In genomic region chr16:2531696-2532493, GRCh38 we compare ENCODE assay signal across 8 cellular contexts. TPM values are rescaled to one million over a fixed set of nuclear protein-coding genes. Genes with fewer than 3 reads are reported as not detected.
DNase-seq lines count a peak whose midpoint lies in the region; ATAC-seq, FAIRE-seq and TF ChIP-seq lines count a peak whose summit lies in the region.

No MANE protein-coding gene starts in this region.

- H2AK5ac ChIP-seq in H1 (ENCODE audit: low read depth, low read length): no peak overlapping the region

- no peak overlapping the region for H2BK120ac ChIP-seq in H1 (replicated peaks; ENCODE audit: low read depth, low read length)

- CTCF ChIA-PET in activated CD8-positive, alpha-beta memory T cell treated with anti-CD3 and anti-CD28 coated beads, Interleukin-2, amount 10 ng/mL, durations not matched to agents 7 days and 5 days (lab: Charles Lee): interaction anchor here (1.2 to 1.6 kb wide), 2 partner anchors 11 kb away, joined by 3 to 7 read pairs; no protein-coding TSS in a partner anchor
- CTCF ChIA-PET in H1 (lab: Charles Lee; ENCODE audit: partially characterized antibody): interaction anchor here (1.1 to 1.7 kb wide), 2 partner anchors 8 to 11 kb away, joined by 3 read pairs; partner anchors contain the start of gene AMDHD2

- H3K23me2 ChIP-seq in H1 (ENCODE audit: low read depth, low read length): peaks cover 14% of the 10 kb centered on the region

- ATAC-seq in GM21360 (IDR thresholded peaks at IDR 0.05; ENCODE audit: unreplicated experiment): peak; percentile 74
- ATAC-seq in activated CD8-positive, alpha-beta memory T cell treated with anti-CD3 and anti-CD28 coated beads, Interleukin-2, amount 10 ng/mL, durations not matched to agents 7 days and 5 days: peak; percentile 94

- POLR2A ChIA-PET in H1 (lab: Charles Lee; ENCODE audit: partially characterized antibody): interaction anchor here (0.7 to 5.6 kb wide), 16 partner anchors 11 to 391 kb away, joined by 3 to 108 read pairs (median 4); partner anchors contain the start of genes AMDHD2, ATP6V0C, ECI1 and KCTD5

- no peaks in the 10 kb centered on the region for H3K9me3 ChIP-seq in H1 (ENCODE audit: insufficient read depth in 2 of 2, low read depth in 1 of 2, low read length in 1 of 2)
- no peaks in the 10 kb centered on the region for H3K9me3 ChIP-seq in mesodermal cell (ENCODE audit: control insufficient read depth, low read length)

- H3K4ac ChIP-seq in H1 (replicated peaks; ENCODE audit: insufficient read length, low read depth, low read length): no peak overlapping the region

- peak overlapping the region; percentile 91 for H3K18ac ChIP-seq in H1 (ENCODE audit: extremely low read depth, low read length)

- peak in 1 of 2 experiments; percentile 21; a peak in 1 of 3 replicates for TF ChIP-seq EP300 in H1 (IDR thresholded peaks at IDR 0.05; ENCODE audit: borderline replicate concordance in 1 of 2, low read depth in 2 of 2, low read length in 2 of 2)

- H2AFZ ChIP-seq in H1 (ENCODE audit: low read length): no peak overlapping the region

- no peak overlapping the region for H3K14ac ChIP-seq in H1 (ENCODE audit: insufficient read length)

- peak overlapping the region in 3 of 4 experiments; percentile 52 to 62 (median 57); a peak in 6 of 7 replicates for H3K9ac ChIP-seq in H1 (replicated peaks in 1 of 4; ENCODE audit: extremely low read depth in 1 of 4, low read depth in 3 of 4, low read length in 3 of 4)

- H4K91ac ChIP-seq in H1 (replicated peaks; ENCODE audit: insufficient read length, low read length): peak overlapping the region; percentile 84

- peak; percentile 88 to 89 for TF ChIP-seq POLR2A in H1 (IDR thresholded peaks at IDR 0.05; ENCODE audit: control extremely low read depth in 1 of 2, low read depth in 2 of 2, low read length in 2 of 2)

- H3K23ac ChIP-seq in H1 (ENCODE audit: insufficient read length): no peak overlapping the region

- no peaks in the 10 kb centered on the region for H3K9me3 Mint-ChIP-seq in activated CD8-positive, alpha-beta memory T cell treated with anti-CD3 and anti-CD28 coated beads, Interleukin-2, amount 10 ng/mL, durations not matched to agents 7 days and 5 days (ENCODE audit: low read depth)

- H3K56ac ChIP-seq in H1 (replicated peaks; ENCODE audit: insufficient read length, low read depth, low read length): peak overlapping the region; percentile 84

- H3K4me2 ChIP-seq in H1 (ENCODE audit: insufficient read depth in 1 of 2, low read depth in 2 of 2, low read length in 2 of 2): peak overlapping the region; percentile 88 to 93

- H2BK20ac ChIP-seq in H1 (ENCODE audit: low read length): no peak overlapping the region

- H2BK12ac ChIP-seq in H1 (ENCODE audit: low read depth, low read length): peak overlapping the region; percentile 75; the same call in 1 of the 2 replicates

- H3K27ac ChIP-seq in H1 (ENCODE audit: low read depth, low read length): peak overlapping the region; percentile 50; the same call in 1 of the 2 replicates
- peak overlapping the region; percentile 72 for H3K27ac ChIP-seq in mesodermal cell (ENCODE audit: low read depth, low read length, severe bottlenecking)

- no peaks in the 10 kb centered on the region for H3K79me2 ChIP-seq in H1 (ENCODE audit: control insufficient read depth in 1 of 2, insufficient read depth in 2 of 2, low read length in 2 of 2)

- H4K8ac ChIP-seq in H1 (ENCODE audit: extremely low read depth, insufficient read depth, low read length): peak overlapping the region; percentile 80

- WGBS in H1 (ENCODE audit: extremely low coverage in 1 of 2, insufficient coverage in 1 of 2, insufficient read length in 1 of 2, insufficient replicate concordance in 2 of 2, low coverage in 1 of 2, low lambda C conversion rate in 2 of 2, missing lambda C conversion rate in 1 of 2), 2 experiments: 2% methylated on average over 42 of the region's 84 CpGs; no CpG with 5 or more reads in 1 of the 2 experiments
- 0% methylated on average over 45 to 71 of the region's 84 CpGs for WGBS in mesodermal cell (ENCODE audit: insufficient coverage in 2 of 2), 2 experiments

- TF ChIP-seq RAD21 in H1 (IDR thresholded peaks at IDR 0.05 in 1 of 2, conservative IDR thresholded peaks at IDR 0.05 in 1 of 2; ENCODE audit: low read depth in 2 of 2, low read length in 2 of 2): no peak

- no peak overlapping the region for H2BK15ac ChIP-seq in H1 (ENCODE audit: low read length)

- no peak for FAIRE-seq in H1 (lab: Jason Lieb, UNC)

- H3K4me1 Mint-ChIP-seq in activated CD8-positive, alpha-beta memory T cell treated with anti-CD3 and anti-CD28 coated beads, Interleukin-2, amount 10 ng/mL, durations not matched to agents 7 days and 5 days: peaks cover 20% of the 10 kb centered on the region

- H3K4me3 ChIP-seq in H1 (ENCODE audit: extremely low read depth in 1 of 4, insufficient read depth in 2 of 4, low read depth in 3 of 4, low read length in 4 of 4): peak overlapping the region; percentile 63 to 76 (median 72)
- H3K4me3 ChIP-seq in mesodermal cell (ENCODE audit: extremely low read depth, insufficient read depth, low read length, poor library complexity, severe bottlenecking): peak overlapping the region; percentile 57

- H3K4me1 ChIP-seq in H1 (replicated peaks in 1 of 4; ENCODE audit: control insufficient read depth in 3 of 4, insufficient read depth in 4 of 4, low read length in 3 of 4) (peaks cover 0 to 9% (median 7%) of the 10 kb centered on the region in 4 experiments; a peak in 4 of 7 replicates), mesodermal cell (ENCODE audit: control insufficient read depth, insufficient read depth, low read length, poor library complexity, severe bottlenecking) (peaks cover 22% of the 10 kb centered on the region)

- peak overlapping the region; percentile 98 for H3K27ac Mint-ChIP-seq in activated CD8-positive, alpha-beta memory T cell treated with anti-CD3 and anti-CD28 coated beads, Interleukin-2, amount 10 ng/mL, durations not matched to agents 7 days and 5 days

- no peaks in the 10 kb centered on the region for H3K27me3 ChIP-seq in H1 (replicated peaks in 1 of 4; ENCODE audit: control insufficient read depth in 3 of 4, extremely low read depth in 1 of 4, insufficient read depth in 3 of 4, low read length in 3 of 4)

- H3K79me1 ChIP-seq in H1 (ENCODE audit: low read depth, low read length): no peaks in the 10 kb centered on the region

- H4K5ac ChIP-seq in H1 (ENCODE audit: insufficient read length, low read depth, low read length): peak overlapping the region; percentile 70

- no peak for TF ChIP-seq CTCF in H1 (IDR thresholded peaks at IDR 0.05; ENCODE audit: control extremely low read depth in 1 of 3, insufficient read depth in 1 of 3, low read depth in 1 of 3, low read length in 3 of 3)

- peak overlapping the region; percentile 91 for H2BK5ac ChIP-seq in H1 (ENCODE audit: low read depth, low read length)

- H3K4me3 Mint-ChIP-seq in activated CD8-positive, alpha-beta memory T cell treated with anti-CD3 and anti-CD28 coated beads, Interleukin-2, amount 10 ng/mL, durations not matched to agents 7 days and 5 days: peak overlapping the region; percentile 82

- no peaks in the 10 kb centered on the region for H3K27me3 Mint-ChIP-seq in activated CD8-positive, alpha-beta memory T cell treated with anti-CD3 and anti-CD28 coated beads, Interleukin-2, amount 10 ng/mL, durations not matched to agents 7 days and 5 days

- peak; percentile 87 for DNase-seq in CMK (ENCODE audit: low read depth)
- peak; percentile 95 for DNase-seq in HT1080 (ENCODE audit: low read depth)
- DNase-seq in NOMO-1 (lab: John Stamatoyannopoulos, UW; ENCODE audit: unreplicated experiment in 2 of 2): peak; percentile 97 to 99
- DNase-seq in activated CD8-positive, alpha-beta memory T cell treated with anti-CD3 and anti-CD28 coated beads, Interleukin-2, amount 10 ng/mL, durations not matched to agents 7 days and 5 days: peak; percentile 99
- DNase-seq in H1 (ENCODE audit: low read depth in 1 of 2, low spot score in 2 of 2): peak; percentile 88 to 95
- peak; percentile 93 for DNase-seq in stimulated activated CD8-positive, alpha-beta memory T cell treated with anti-CD3 and anti-CD28 coated beads, Interleukin-15, amount 100 ng/mL, for 24 hours (ENCODE audit: low read depth)

- H3K36me3 ChIP-seq in H1 (ENCODE audit: control insufficient read depth in 2 of 4, insufficient read depth in 4 of 4, low read length in 3 of 4) (peaks cover 3 to 19% (median 5%) of the 10 kb centered on the region in 4 experiments; a peak in 6 of 8 replicates), mesodermal cell (ENCODE audit: control insufficient read depth, insufficient read depth, low read length) (peaks cover 30% of the 10 kb centered on the region)

- no peaks in the 10 kb centered on the region for H3K36me3 Mint-ChIP-seq in activated CD8-positive, alpha-beta memory T cell treated with anti-CD3 and anti-CD28 coated beads, Interleukin-2, amount 10 ng/mL, durations not matched to agents 7 days and 5 days

- H4K20me1 ChIP-seq in H1 (replicated peaks in 1 of 2; ENCODE audit: control insufficient read depth in 1 of 2, insufficient read depth in 2 of 2, low read length in 2 of 2): peaks cover 0 to 16% of the 10 kb centered on the region in 2 experiments

RNA-seq across cellular contexts. Expression of gene CEMP1, which starts 0.7 kb away (rescaled TPM):
- not detected in 2 replicates for total RNA-seq in HT1080 (2014; rRNA removed; shearing (Covaris generic))
- polyA plus RNA-seq in HT1080 (2015; cell fraction: cytosol; rRNA removed): not detected in 2 replicates
- polyA plus RNA-seq in HT1080 (2015; cell fraction: nucleus; rRNA removed): not detected in 2 replicates
- not detected for total RNA-seq in activated CD8-positive, alpha-beta memory T cell treated with anti-CD3 and anti-CD28 coated beads, Interleukin-2, amount 10 ng/mL, durations not matched to agents 7 days and 5 days
- not detected in 2 replicates for total RNA-seq in H1 (2021; fragmentation: NEBNext Ultra II Directional; extraction: Animal tissue kit (Norgen Biotek cat#: 25700))
- polyA plus RNA-seq in H1 (2011; rRNA removed): 0.08 TPM in 1 of 2 replicates, not detected in the other
- 0.05 TPM for polyA plus RNA-seq in H1 (2011; cell fraction: cytosol; rRNA removed)
- 0.11 TPM for polyA plus RNA-seq in H1 (2011; cell fraction: nucleus; rRNA removed)
- 6.9 to 11.1 TPM (median 8.1 TPM) in 3 of 4 replicates, not detected in the other for polyA plus RNA-seq in H1 (2012, experiment 1 of 2)
- 6.9 TPM for polyA plus RNA-seq in H1 (2012, experiment 2 of 2)
- polyA plus RNA-seq in H1 (2013, experiment 1 of 2): not detected
- not detected for polyA plus RNA-seq in H1 (2013, experiment 2 of 2)
- 0.32 TPM in 1 of 2 replicates, not detected in the other for polyA minus RNA-seq in H1 (2011; rRNA and poly(A)+ RNA removed)
- polyA minus RNA-seq in H1 (2011; cell fraction: cytosol; rRNA and poly(A)+ RNA removed): not detected
- 3.1 TPM for polyA minus RNA-seq in H1 (2011; cell fraction: nucleus; rRNA and poly(A)+ RNA removed)
- polyA plus RNA-seq in mesodermal cell (2013, experiment 1 of 2): not detected
- polyA plus RNA-seq in mesodermal cell (2013, experiment 2 of 2): not detected

RNA-seq across cellular contexts. Expression of gene PDPK1, which starts 5.9 kb away (rescaled TPM):
- 18.2 and 21.5 TPM in 2 replicates for total RNA-seq in HT1080 (2014; rRNA removed; shearing (Covaris generic))
- polyA plus RNA-seq in HT1080 (2015; cell fraction: cytosol; rRNA removed): 16.7 and 20.0 TPM in 2 replicates
- 24.8 and 41.5 TPM in 2 replicates for polyA plus RNA-seq in HT1080 (2015; cell fraction: nucleus; rRNA removed)
- 10 to 100 TPM; 40.3 to 45.1 TPM for total RNA-seq in activated CD8-positive, alpha-beta memory T cell treated with anti-CD3 and anti-CD28 coated beads, Interleukin-2, amount 10 ng/mL, durations not matched to agents 7 days and 5 days
- total RNA-seq in H1 (2021; fragmentation: NEBNext Ultra II Directional; extraction: Animal tissue kit (Norgen Biotek cat#: 25700)): 27.8 and 28.0 TPM in 2 replicates
- polyA plus RNA-seq in H1 (2011; rRNA removed): 13.8 and 17.1 TPM in 2 replicates
- 15.6 TPM for polyA plus RNA-seq in H1 (2011; cell fraction: cytosol; rRNA removed)
- polyA plus RNA-seq in H1 (2011; cell fraction: nucleus; rRNA removed): 22.5 TPM
- polyA plus RNA-seq in H1 (2012, experiment 1 of 2): 12.5 to 17.7 TPM (median 16.7 TPM) in 4 replicates
- 5.3 TPM for polyA plus RNA-seq in H1 (2012, experiment 2 of 2)
- 11.7 TPM for polyA plus RNA-seq in H1 (2013, experiment 1 of 2)
- 11.2 TPM for polyA plus RNA-seq in H1 (2013, experiment 2 of 2)
- 28.8 and 34.6 TPM in 2 replicates for polyA minus RNA-seq in H1 (2011; rRNA and poly(A)+ RNA removed)
- polyA minus RNA-seq in H1 (2011; cell fraction: cytosol; rRNA and poly(A)+ RNA removed): 22.6 TPM
- polyA minus RNA-seq in H1 (2011; cell fraction: nucleus; rRNA and poly(A)+ RNA removed): 28.4 TPM
- polyA plus RNA-seq in mesodermal cell (2013, experiment 1 of 2): 18.6 TPM
- polyA plus RNA-seq in mesodermal cell (2013, experiment 2 of 2): 16.5 TPM

RNA-seq across cellular contexts. Expression of gene AMDHD2, which starts 11.7 kb away (rescaled TPM):
- total RNA-seq in HT1080 (2014; rRNA removed; shearing (Covaris generic)): 40.4 and 44.9 TPM in 2 replicates
- 19.6 and 22.1 TPM in 2 replicates for polyA plus RNA-seq in HT1080 (2015; cell fraction: cytosol; rRNA removed)
- 112 and 117 TPM in 2 replicates for polyA plus RNA-seq in HT1080 (2015; cell fraction: nucleus; rRNA removed)
- total RNA-seq in activated CD8-positive, alpha-beta memory T cell treated with anti-CD3 and anti-CD28 coated beads, Interleukin-2, amount 10 ng/mL, durations not matched to agents 7 days and 5 days: 10 to 100 TPM; 52.5 to 54.2 TPM
- total RNA-seq in H1 (2021; fragmentation: NEBNext Ultra II Directional; extraction: Animal tissue kit (Norgen Biotek cat#: 25700)): 43.0 and 45.0 TPM in 2 replicates
- 54.6 and 77.1 TPM in 2 replicates for polyA plus RNA-seq in H1 (2011; rRNA removed)
- polyA plus RNA-seq in H1 (2011; cell fraction: cytosol; rRNA removed): 63.4 TPM
- polyA plus RNA-seq in H1 (2011; cell fraction: nucleus; rRNA removed): 345 TPM
- 36.6 to 63.3 TPM (median 57.3 TPM) in 4 replicates for polyA plus RNA-seq in H1 (2012, experiment 1 of 2)
- 26.8 TPM for polyA plus RNA-seq in H1 (2012, experiment 2 of 2)
- polyA plus RNA-seq in H1 (2013, experiment 1 of 2): 19.9 TPM
- polyA plus RNA-seq in H1 (2013, experiment 2 of 2): 18.3 TPM
- 15.9 and 28.8 TPM in 2 replicates for polyA minus RNA-seq in H1 (2011; rRNA and poly(A)+ RNA removed)
- 36.0 TPM for polyA minus RNA-seq in H1 (2011; cell fraction: cytosol; rRNA and poly(A)+ RNA removed)
- 89.1 TPM for polyA minus RNA-seq in H1 (2011; cell fraction: nucleus; rRNA and poly(A)+ RNA removed)
- polyA plus RNA-seq in mesodermal cell (2013, experiment 1 of 2): 15.7 TPM
- 9.7 TPM for polyA plus RNA-seq in mesodermal cell (2013, experiment 2 of 2)

RNA-seq across cellular contexts. Expression of gene ATP6V0C, which starts 18.1 kb away (rescaled TPM):
- total RNA-seq in HT1080 (2014; rRNA removed; shearing (Covaris generic)): 35.8 and 147 TPM in 2 replicates
- polyA plus RNA-seq in HT1080 (2015; cell fraction: cytosol; rRNA removed): 379 and 398 TPM in 2 replicates
- 138 and 144 TPM in 2 replicates for polyA plus RNA-seq in HT1080 (2015; cell fraction: nucleus; rRNA removed)
- total RNA-seq in activated CD8-positive, alpha-beta memory T cell treated with anti-CD3 and anti-CD28 coated beads, Interleukin-2, amount 10 ng/mL, durations not matched to agents 7 days and 5 days: 100 to 1,000 TPM; 104 to 121 TPM
- 176 and 199 TPM in 2 replicates for total RNA-seq in H1 (2021; fragmentation: NEBNext Ultra II Directional; extraction: Animal tissue kit (Norgen Biotek cat#: 25700))
- 125 and 218 TPM in 2 replicates for polyA plus RNA-seq in H1 (2011; rRNA removed)
- 35.7 TPM for polyA plus RNA-seq in H1 (2011; cell fraction: cytosol; rRNA removed)
- 80.2 TPM for polyA plus RNA-seq in H1 (2011; cell fraction: nucleus; rRNA removed)
- 161 to 288 TPM (median 238 TPM) in 4 replicates for polyA plus RNA-seq in H1 (2012, experiment 1 of 2)
- 371 TPM for polyA plus RNA-seq in H1 (2012, experiment 2 of 2)
- 359 TPM for polyA plus RNA-seq in H1 (2013, experiment 1 of 2)
- 478 TPM for polyA plus RNA-seq in H1 (2013, experiment 2 of 2)
- polyA minus RNA-seq in H1 (2011; rRNA and poly(A)+ RNA removed): 15.2 and 20.3 TPM in 2 replicates
- polyA minus RNA-seq in H1 (2011; cell fraction: cytosol; rRNA and poly(A)+ RNA removed): 225 TPM
- polyA minus RNA-seq in H1 (2011; cell fraction: nucleus; rRNA and poly(A)+ RNA removed): 36.2 TPM
- polyA plus RNA-seq in mesodermal cell (2013, experiment 1 of 2): 255 TPM
- polyA plus RNA-seq in mesodermal cell (2013, experiment 2 of 2): 193 TPM

RNA-seq across cellular contexts. Expression of gene TBC1D24, which starts 57.0 kb away (rescaled TPM):
- total RNA-seq in HT1080 (2014; rRNA removed; shearing (Covaris generic)): 13.1 and 14.0 TPM in 2 replicates
- polyA plus RNA-seq in HT1080 (2015; cell fraction: cytosol; rRNA removed): 5.6 and 6.0 TPM in 2 replicates
- polyA plus RNA-seq in HT1080 (2015; cell fraction: nucleus; rRNA removed): 14.8 and 16.0 TPM in 2 replicates
- 10 to 100 TPM; 18.7 to 23.3 TPM for total RNA-seq in activated CD8-positive, alpha-beta memory T cell treated with anti-CD3 and anti-CD28 coated beads, Interleukin-2, amount 10 ng/mL, durations not matched to agents 7 days and 5 days
- total RNA-seq in H1 (2021; fragmentation: NEBNext Ultra II Directional; extraction: Animal tissue kit (Norgen Biotek cat#: 25700)): 18.6 and 21.5 TPM in 2 replicates
- 8.7 and 13.3 TPM in 2 replicates for polyA plus RNA-seq in H1 (2011; rRNA removed)
- polyA plus RNA-seq in H1 (2011; cell fraction: cytosol; rRNA removed): 9.4 TPM
- polyA plus RNA-seq in H1 (2011; cell fraction: nucleus; rRNA removed): 22.2 TPM
- polyA plus RNA-seq in H1 (2012, experiment 1 of 2): 7.7 to 10.3 TPM (median 9.2 TPM) in 4 replicates
- polyA plus RNA-seq in H1 (2012, experiment 2 of 2): 4.2 TPM
- 7.5 TPM for polyA plus RNA-seq in H1 (2013, experiment 1 of 2)
- polyA plus RNA-seq in H1 (2013, experiment 2 of 2): 7.0 TPM
- 13.1 and 14.6 TPM in 2 replicates for polyA minus RNA-seq in H1 (2011; rRNA and poly(A)+ RNA removed)
- 15.0 TPM for polyA minus RNA-seq in H1 (2011; cell fraction: cytosol; rRNA and poly(A)+ RNA removed)
- polyA minus RNA-seq in H1 (2011; cell fraction: nucleus; rRNA and poly(A)+ RNA removed): 13.0 TPM
- polyA plus RNA-seq in mesodermal cell (2013, experiment 1 of 2): 5.9 TPM
- 5.0 TPM for polyA plus RNA-seq in mesodermal cell (2013, experiment 2 of 2)

Comparison
In these comparisons a context has a peak if more than half of its experiments do, and no peak if none do; other contexts are left out.
1. Peak in every context shown above with its lines: DNase-seq, ATAC-seq, H3K4me3 ChIP-seq and H3K27ac ChIP-seq.